ENCODE assay signal across 30 cellular contexts in the genomic region with DNA sequence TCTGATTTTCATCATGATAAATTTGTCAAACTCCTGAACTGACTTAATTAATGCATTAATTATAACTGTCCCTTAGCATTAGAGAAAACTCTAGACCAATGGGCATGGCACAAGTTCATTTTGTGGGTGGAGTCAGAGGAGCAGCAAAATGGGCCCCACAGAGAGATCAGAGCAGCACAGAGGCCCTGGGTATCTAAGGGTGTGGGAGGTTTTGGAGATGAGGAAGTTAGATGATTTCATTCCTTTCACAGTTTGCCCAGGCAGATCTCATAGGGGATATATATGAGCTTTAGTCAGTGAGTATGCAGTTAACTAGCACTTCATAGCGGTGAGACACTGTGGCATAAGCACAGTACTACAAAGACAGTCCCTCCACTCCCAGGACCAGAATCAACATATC.
A peak's percentile ranks its signal among the peaks of the same experiment; 100 is the strongest.
DNase-seq lines count a peak whose midpoint lies in the region; ATAC-seq and TF ChIP-seq lines count a peak whose summit lies in the region.
"Had no signal": no experiment of that assay in that cellular context is flagged by ENCODE, and none has a peak within 500 bp of the region (broad histone marks: within the 10 kb centered on the region; RNA-seq: fewer than 3 reads in every experiment).

No MANE protein-coding gene starts in this region.

- no peak for TF ChIP-seq POLR2A in NB4 (IDR thresholded peaks at IDR 0.05; ENCODE audit: extremely low read depth, insufficient read length)

- POLR2A ChIA-PET in naive thymus-derived CD4-positive, alpha-beta T cell (lab: Charles Lee) = interaction anchor here (1.2 kb wide), 1 partner anchor 11 kb away, joined by 3 read pairs; no protein-coding TSS in a partner anchor

- no peak overlapping the region for H3K4me3 Mint-ChIP-seq in naive thymus-derived CD4-positive, alpha-beta T cell
- H3K4me3 Mint-ChIP-seq: activated T-cell treated with anti-CD3 and anti-CD28 coated beads, Interleukin-2, amount 50 U/mL, for 4 hours; CD4-positive, CD25-positive, alpha-beta regulatory T cell; central memory CD8-positive, alpha-beta T cell; H9; natural killer cell treated with Interleukin-12 subunit alpha and Interleukin-12 subunit beta and Interleukin-15 and Interleukin-18, amount 100 ng/mL, for 72 hours had no signal

- H3K4me1 ChIP-seq in naive thymus-derived CD4-positive, alpha-beta T cell (ENCODE audit: control insufficient read depth in 2 of 2, insufficient read depth in 2 of 2, low read length in 2 of 2) = peaks cover 4 to 7% of the 10 kb centered on the region in 2 donors
- H3K4me1 ChIP-seq in upper lobe of right lung = no peaks in the 10 kb centered on the region
- H3K4me1 ChIP-seq: esophagus muscularis mucosa, foreskin keratinocyte, SJSA1, uterus had no signal

- peaks cover 6 to 23% (median 19%) of the 10 kb centered on the region in 7 donors for H3K4me1 Mint-ChIP-seq in naive thymus-derived CD4-positive, alpha-beta T cell

- H3K27ac ChIP-seq in naive thymus-derived CD4-positive, alpha-beta T cell (ENCODE audit: low read depth, low read length) = no peak overlapping the region
- H3K27ac ChIP-seq in upper lobe of right lung = no peak overlapping the region
- H3K27ac ChIP-seq: esophagus muscularis mucosa, foreskin keratinocyte, SJSA1, testis, uterus had no signal

- H3K9me3 Mint-ChIP-seq in naive thymus-derived CD4-positive, alpha-beta T cell = no peaks in the 10 kb centered on the region
- H3K9me3 Mint-ChIP-seq: activated T-cell treated with anti-CD3 and anti-CD28 coated beads, Interleukin-2, amount 50 U/mL, for 4 hours; central memory CD8-positive, alpha-beta T cell; H9; natural killer cell treated with Interleukin-12 subunit alpha and Interleukin-12 subunit beta and Interleukin-15 and Interleukin-18, amount 100 ng/mL, for 72 hours had no signal

- DNase-seq in NOMO-1 treated with DMSO at 0.1 percent for 48 hours (lab: John Stamatoyannopoulos, UW; ENCODE audit: unreplicated experiment) (peak; percentile 1), NOMO-1 (lab: John Stamatoyannopoulos, UW; ENCODE audit: unreplicated experiment in 2 of 2) (no peak), GM20000 (ENCODE audit: low spot score) (peak; percentile 23), NB4 (ENCODE audit: low read depth) (peak; percentile 53), upper lobe of right lung (no peak)
- DNase-seq in naive thymus-derived CD4-positive, alpha-beta T cell = no peak
- DNase-seq: 8988T; activated CD4-positive, alpha-beta T cell treated with anti-CD3 and anti-CD28 coated beads for 48 hours; activated naive CD4-positive, alpha-beta T cell; activated T-cell treated with anti-CD3 and anti-CD28 coated beads, Interleukin-2, amount 50 U/mL, for 4 hours; CD4-positive, CD25-positive, alpha-beta regulatory T cell; dermis blood vessel endothelial cell; foreskin keratinocyte; H9; MM.1S; NCI-H2171; NCI-H524; NK-92 treated with Interleukin-12 subunit alpha and Interleukin-12 subunit beta, amount 100 ng/mL, for 24 hours; stimulated activated CD4-positive, alpha-beta T cell treated with anti-CD3 and anti-CD28 coated beads, Interleukin-15, amount 100 ng/mL, for 24 hours; stimulated activated naive CD8-positive, alpha-beta T cell treated with anti-CD3 and anti-CD28 coated beads, Interleukin-15, Interleukin-2, amounts not matched to agents 100 U/mL and 50 U/mL, for 24 hours; testis; uterus had no signal

- no peak for TF ChIP-seq CTCF in GM20000 (IDR thresholded peaks at IDR 0.05; ENCODE audit: extremely low read depth, missing control alignments)
- TF ChIP-seq CTCF in NB4 (IDR thresholded peaks at IDR 0.05; ENCODE audit: low read depth, low read length) = no peak
- TF ChIP-seq CTCF in upper lobe of right lung (IDR thresholded peaks at IDR 0.05) = no peak

- no peaks in the 10 kb centered on the region for H3K27me3 ChIP-seq in naive thymus-derived CD4-positive, alpha-beta T cell (ENCODE audit: control insufficient read depth in 2 of 2, insufficient read depth in 2 of 2, low read length in 2 of 2)
- no peaks in the 10 kb centered on the region for H3K27me3 ChIP-seq in upper lobe of right lung
- H3K27me3 ChIP-seq: esophagus muscularis mucosa, SJSA1, testis, uterus had no signal

- CTCF ChIA-PET in naive thymus-derived CD4-positive, alpha-beta T cell (lab: Charles Lee) = interaction anchor here (0.8 to 14.0 kb wide), 2 partner anchors 93 to 256 kb away, joined by 4 to 164 read pairs; no protein-coding TSS in a partner anchor

- intact Hi-C loops in naive thymus-derived CD4-positive, alpha-beta T cell (cut with micrococcal nuclease) = no loop called here
- intact Hi-C loops in upper lobe of right lung (cut with DNase I) = no loop called here

- H3K4me3 ChIP-seq in NB4 (ENCODE audit: low read depth, low read length) (no peak overlapping the region), upper lobe of right lung (no peak overlapping the region)
- no peak overlapping the region for H3K4me3 ChIP-seq in naive thymus-derived CD4-positive, alpha-beta T cell (ENCODE audit: low read length)
- H3K4me3 ChIP-seq: esophagus muscularis mucosa, K562, lung, SJSA1, testis, uterus had no signal

- peak; percentile 29 for ATAC-seq in naive thymus-derived CD4-positive, alpha-beta T cell
- ATAC-seq in GM21367 (IDR thresholded peaks at IDR 0.05; ENCODE audit: unreplicated experiment) = no peak
- no peak for ATAC-seq in upper lobe of right lung
- no peak for ATAC-seq in GM21381 (IDR thresholded peaks at IDR 0.05; ENCODE audit: unreplicated experiment)
- ATAC-seq: activated T-cell treated with anti-CD3 and anti-CD28 coated beads, Interleukin-2, amount 50 U/mL, for 4 hours; foreskin keratinocyte; K562; stimulated activated naive CD8-positive, alpha-beta T cell treated with anti-CD3 and anti-CD28 coated beads, Interleukin-15, Interleukin-2, amounts not matched to agents 100 U/mL and 50 U/mL, for 24 hours had no signal

- no peak overlapping the region for H3K27ac Mint-ChIP-seq in naive thymus-derived CD4-positive, alpha-beta T cell
- H3K27ac Mint-ChIP-seq: H9; natural killer cell treated with Interleukin-12 subunit alpha and Interleukin-12 subunit beta and Interleukin-15 and Interleukin-18, amount 100 ng/mL, for 72 hours had no signal

- no peaks in the 10 kb centered on the region for H3K9me3 ChIP-seq in naive thymus-derived CD4-positive, alpha-beta T cell (ENCODE audit: control insufficient read depth in 2 of 3, low read length in 3 of 3)
- no peaks in the 10 kb centered on the region for H3K9me3 ChIP-seq in upper lobe of right lung
- H3K9me3 ChIP-seq: esophagus muscularis mucosa, SJSA1, testis, uterus had no signal

- H3K36me3 ChIP-seq in naive thymus-derived CD4-positive, alpha-beta T cell (ENCODE audit: control insufficient read depth in 2 of 3, insufficient read depth in 3 of 3, low read length in 3 of 3) = no peaks in the 10 kb centered on the region
- H3K36me3 ChIP-seq in upper lobe of right lung = no peaks in the 10 kb centered on the region
- H3K36me3 ChIP-seq: esophagus muscularis mucosa, SJSA1, uterus had no signal

- no peaks in the 10 kb centered on the region for H3K36me3 Mint-ChIP-seq in naive thymus-derived CD4-positive, alpha-beta T cell
- H3K36me3 Mint-ChIP-seq: CD4-positive, CD25-positive, alpha-beta regulatory T cell; natural killer cell treated with Interleukin-12 subunit alpha and Interleukin-12 subunit beta and Interleukin-15 and Interleukin-18, amount 100 ng/mL, for 72 hours had no signal

- peaks cover 0 to 21% (median 0%) of the 10 kb centered on the region in 5 donors for H3K27me3 Mint-ChIP-seq in naive thymus-derived CD4-positive, alpha-beta T cell
- H3K27me3 Mint-ChIP-seq: central memory CD8-positive, alpha-beta T cell had no signal

Comparison
In these comparisons a context has a peak if more than half of its experiments do, and no peak if none do; other contexts are left out.
1. DNase-seq: peak in NOMO-1 treated with DMSO at 0.1 percent for 48 hours (single experiment), GM20000 (single experiment) and NB4 (single experiment); none in NOMO-1 (0 of 2), naive thymus-derived CD4-positive, alpha-beta T cell (0 of 9) and upper lobe of right lung (single experiment).